ENCODE assay signal across 10 cellular contexts in the genomic region with DNA sequence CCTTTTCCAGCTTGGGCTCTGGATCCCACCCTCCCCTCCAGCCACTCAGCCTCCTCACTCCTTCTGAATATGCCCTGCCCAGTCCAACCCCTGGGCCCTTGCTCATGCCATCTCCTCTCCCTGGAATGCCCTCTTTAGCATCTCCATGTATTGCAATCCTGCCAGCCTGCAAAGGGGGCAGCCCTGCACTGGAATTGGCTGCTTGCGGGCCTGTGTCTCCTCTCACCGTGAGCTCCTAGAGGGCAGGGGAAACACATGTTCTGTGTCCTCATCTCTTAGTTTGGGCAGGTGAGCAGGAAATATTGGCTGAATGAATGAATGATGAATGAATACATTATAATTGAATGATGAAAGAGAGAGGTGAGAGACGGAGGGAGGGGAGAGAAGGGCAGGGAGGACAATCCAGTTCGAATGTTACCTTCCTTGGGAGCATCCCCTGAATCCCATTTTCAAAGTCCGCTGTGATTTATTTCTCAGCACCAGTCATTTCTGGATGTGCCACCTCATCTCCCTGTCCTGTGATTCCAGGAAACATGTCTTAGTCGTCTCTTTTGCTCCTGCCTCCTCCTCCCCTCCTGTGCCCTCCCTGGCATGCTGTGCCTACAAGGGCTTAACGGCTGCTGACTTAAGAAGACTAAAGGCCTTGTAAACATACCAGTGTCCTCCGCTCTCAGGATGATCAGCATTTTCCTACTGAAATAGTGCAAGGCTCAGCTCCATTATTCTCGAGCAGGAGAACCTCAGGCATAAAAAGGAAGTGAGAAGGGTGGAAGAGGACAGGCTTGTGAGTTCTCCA.
A peak's percentile ranks its signal among the peaks of the same experiment; 100 is the strongest.
DNase-seq lines count a peak whose midpoint lies in the region; ATAC-seq and TF ChIP-seq lines count a peak whose summit lies in the region.
"Had no signal": no experiment of that assay in that cellular context is flagged by ENCODE, and none has a peak within 500 bp of the region (broad histone marks: within the 10 kb centered on the region; RNA-seq: fewer than 3 reads in every experiment).

No MANE protein-coding gene starts in this region.

- H3K4me1 Mint-ChIP-seq in CD4-positive, alpha-beta memory T cell, result peaks cover 56 to 90% (median 76%) of the 10 kb centered on the region in 4 donors
- peaks cover 98% of the 10 kb centered on the region for H3K4me1 Mint-ChIP-seq in activated naive CD4-positive, alpha-beta T cell treated with anti-CD3 and anti-CD28 coated beads, Interleukin-2, amount 50 U/mL, for 24 hours
- H3K4me1 Mint-ChIP-seq in nephron (peaks cover 13% of the 10 kb centered on the region), MCF 10A (ENCODE audit: insufficient read depth, unreplicated experiment) (no peaks in the 10 kb centered on the region)

- no TSS peak for BruUV-seq in MCF 10A (replicated peaks; lab: Mats Ljungman, UMichigan)

- no peak overlapping the region for H3K4me2 ChIP-seq in Karpas-422 (ENCODE audit: low read depth, low read length, poor library complexity, severe bottlenecking)

- intact Hi-C loops in CD4-positive, alpha-beta memory T cell (cut with micrococcal nuclease), result loop anchor here (1.0 to 2.0 kb wide), 2 partner anchors 31 to 46 kb away; no protein-coding TSS in a partner anchor
- intact Hi-C loops in MCF 10A (cut with micrococcal nuclease), result no loop called here

- POLR2A ChIA-PET in CD4-positive, alpha-beta memory T cell (lab: Charles Lee; ENCODE audit: partially characterized antibody), result interaction anchor here (0.6 to 10.6 kb wide), 15 partner anchors 10 to 70 kb away, joined by 3 to 88 read pairs (median 6); a partner anchor contains a TSS
- POLR2A ChIA-PET in MCF 10A (lab: Yijun Ruan, JAX), result interaction anchor here (0.7 kb wide), 1 partner anchor 757 kb away, joined by 4 read pairs; no protein-coding TSS in a partner anchor

- H3K9me2 ChIP-seq in Karpas-422 (replicated peaks; ENCODE audit: insufficient read depth, low read length), result no peaks in the 10 kb centered on the region

- peaks cover 0 to 2% (median 0%) of the 10 kb centered on the region in 8 donors for H3K9me3 Mint-ChIP-seq in CD4-positive, alpha-beta memory T cell
- H3K9me3 Mint-ChIP-seq in activated naive CD4-positive, alpha-beta T cell treated with anti-CD3 and anti-CD28 coated beads, Interleukin-2, amount 50 U/mL, for 24 hours, result peaks cover 5% of the 10 kb centered on the region
- peaks cover 4% of the 10 kb centered on the region for H3K9me3 Mint-ChIP-seq in nephron
- H3K9me3 Mint-ChIP-seq in MCF 10A (ENCODE audit: unreplicated experiment), result no peaks in the 10 kb centered on the region

- no peaks in the 10 kb centered on the region for H3K9me3 ChIP-seq in CD4-positive, alpha-beta memory T cell (ENCODE audit: control insufficient read depth in 1 of 2, low read length in 2 of 2)
- H3K9me3 ChIP-seq in Karpas-422 (ENCODE audit: low read length), result no peaks in the 10 kb centered on the region
- H3K9me3 ChIP-seq: gastrocnemius medialis had no signal

- H2AFZ ChIP-seq in Karpas-422 (ENCODE audit: low read length), result no peak overlapping the region

- ATAC-seq in GM19035 (IDR thresholded peaks at IDR 0.05; ENCODE audit: unreplicated experiment), result no peak
- ATAC-seq: gastrocnemius medialis had no signal

- peaks cover 0 to 2% of the 10 kb centered on the region in 2 donors for H3K27me3 Mint-ChIP-seq in CD4-positive, alpha-beta memory T cell
- H3K27me3 Mint-ChIP-seq in activated naive CD4-positive, alpha-beta T cell treated with anti-CD3 and anti-CD28 coated beads, Interleukin-2, amount 50 U/mL, for 24 hours, result no peaks in the 10 kb centered on the region
- H3K27me3 Mint-ChIP-seq in nephron (ENCODE audit: low read depth) (peaks cover 32% of the 10 kb centered on the region), MCF 10A (ENCODE audit: insufficient read depth, unreplicated experiment) (peaks cover 53% of the 10 kb centered on the region)

- no peaks in the 10 kb centered on the region for H3K27me3 ChIP-seq in CD4-positive, alpha-beta memory T cell (ENCODE audit: insufficient read depth, low read length)
- H3K27me3 ChIP-seq in Karpas-422 (ENCODE audit: low read length), result no peaks in the 10 kb centered on the region

- H3K4me3 Mint-ChIP-seq in CD4-positive, alpha-beta memory T cell, result peak overlapping the region in 7 of 8 donors; percentile 76 to 94 (median 85)
- peak overlapping the region; percentile 70 for H3K4me3 Mint-ChIP-seq in activated naive CD4-positive, alpha-beta T cell treated with anti-CD3 and anti-CD28 coated beads, Interleukin-2, amount 50 U/mL, for 24 hours
- H3K4me3 Mint-ChIP-seq in nephron (no peak overlapping the region), MCF 10A (ENCODE audit: unreplicated experiment) (no peak overlapping the region)

- TF ChIP-seq CTCF in nephron (IDR thresholded peaks at IDR 0.05; ENCODE audit: unreplicated experiment in 3 of 3) (no peak), coronary artery (IDR thresholded peaks at IDR 0.05) (no peak), MCF 10A (IDR thresholded peaks at IDR 0.05; ENCODE audit: unreplicated experiment) (no peak)

- H3K9ac ChIP-seq in Karpas-422 (ENCODE audit: low read length), result no peak overlapping the region

- H3K27ac ChIP-seq in CD4-positive, alpha-beta memory T cell (ENCODE audit: low read depth, low read length), result peak overlapping the region; percentile 71
- H3K27ac ChIP-seq in Karpas-422 (ENCODE audit: low read length), result no peak overlapping the region
- peak overlapping the region in 1 of 2 donors; percentile 4 for H3K27ac ChIP-seq in coronary artery
- H3K27ac ChIP-seq: gastrocnemius medialis, HL-60 had no signal

- H3K27ac Mint-ChIP-seq in CD4-positive, alpha-beta memory T cell, result peak overlapping the region; percentile 82 to 99 (median 96)
- H3K27ac Mint-ChIP-seq in activated naive CD4-positive, alpha-beta T cell treated with anti-CD3 and anti-CD28 coated beads, Interleukin-2, amount 50 U/mL, for 24 hours, result peak overlapping the region; percentile 92
- H3K27ac Mint-ChIP-seq in nephron (peak overlapping the region; percentile 35 to 77 (median 48)), MCF 10A (ENCODE audit: low read depth, unreplicated experiment) (no peak overlapping the region)

- CTCF ChIA-PET in CD4-positive, alpha-beta memory T cell (lab: Charles Lee; ENCODE audit: partially characterized antibody), result interaction anchor here (0.7 to 3.6 kb wide), 12 partner anchors 9 to 109 kb away, joined by 3 to 10 read pairs (median 4); a partner anchor contains a TSS
- CTCF ChIA-PET in MCF 10A (lab: Yijun Ruan, JAX), result no interaction called here

- H3K4me1 ChIP-seq in CD4-positive, alpha-beta memory T cell (ENCODE audit: insufficient read depth, low read length), result peaks cover 90% of the 10 kb centered on the region
- H3K4me1 ChIP-seq in Karpas-422 (ENCODE audit: low read length), result no peaks in the 10 kb centered on the region
- H3K4me1 ChIP-seq: gastrocnemius medialis had no signal

- H3K36me3 ChIP-seq in CD4-positive, alpha-beta memory T cell (ENCODE audit: insufficient read depth, low read length), result no peaks in the 10 kb centered on the region
- H3K36me3 ChIP-seq in Karpas-422 (ENCODE audit: insufficient read depth, low read length), result no peaks in the 10 kb centered on the region
- H3K36me3 ChIP-seq: gastrocnemius medialis had no signal

- H4K20me1 ChIP-seq in Karpas-422 (ENCODE audit: insufficient read depth, low read depth, low read length), result no peaks in the 10 kb centered on the region

- no peaks in the 10 kb centered on the region for H3K36me3 Mint-ChIP-seq in CD4-positive, alpha-beta memory T cell
- H3K36me3 Mint-ChIP-seq in activated naive CD4-positive, alpha-beta T cell treated with anti-CD3 and anti-CD28 coated beads, Interleukin-2, amount 50 U/mL, for 24 hours, result peaks cover 6% of the 10 kb centered on the region
- no peaks in the 10 kb centered on the region for H3K36me3 Mint-ChIP-seq in nephron (ENCODE audit: low read depth)
- H3K36me3 Mint-ChIP-seq in MCF 10A (ENCODE audit: insufficient read depth, unreplicated experiment), result no peaks in the 10 kb centered on the region

- H3K4me3 ChIP-seq in CD4-positive, alpha-beta memory T cell (ENCODE audit: low read length in 2 of 2), result no peak overlapping the region
- H3K4me3 ChIP-seq in Karpas-422 (ENCODE audit: low read length) (no peak overlapping the region), coronary artery (no peak overlapping the region)
- H3K4me3 ChIP-seq: gastrocnemius medialis had no signal

- no peaks in the 10 kb centered on the region for H3K79me2 ChIP-seq in Karpas-422 (ENCODE audit: low read length)

- DNase-seq in CD4-positive, alpha-beta memory T cell, result peak in 1 of 5 donors; percentile 15
- DNase-seq in Karpas-422, result peak; percentile 63
- no peak for DNase-seq in coronary artery (ENCODE audit: low spot score)
- no peak for DNase-seq in MCF 10A (ENCODE audit: unreplicated experiment)
- DNase-seq: gastrocnemius medialis, NCI-H1417 treated with DMSO at 0.1 percent for 48 hours had no signal

Comparison
In these comparisons a context has a peak if more than half of its experiments do, and no peak if none do; other contexts are left out.
1. H3K4me3 Mint-ChIP-seq: peak in CD4-positive, alpha-beta memory T cell (7 of 8) and activated naive CD4-positive, alpha-beta T cell treated with anti-CD3 and anti-CD28 coated beads, Interleukin-2, amount 50 U/mL, for 24 hours (single experiment); none in nephron (0 of 3) and MCF 10A (single experiment).